Comparison of ENCODE assay signal across 8 cellular contexts in genomic region chr11:65446446-65447277, GRCh38. TPM values are rescaled to one million over a fixed set of nuclear protein-coding genes. Genes with fewer than 3 reads are reported as not detected.
DNase-seq lines count a peak whose midpoint lies in the region; ATAC-seq and TF ChIP-seq lines count a peak whose summit lies in the region.

No MANE protein-coding gene starts in this region.

- peaks cover 0 to 44% of the 10 kb centered on the region in 2 donors for H3K36me3 ChIP-seq in psoas muscle (ENCODE audit: insufficient read depth in 1 of 2, low read depth in 1 of 2)

- WGBS in psoas muscle, 3 donors: 43 to 58% (median 50%) methylated on average over 11 of the region's 11 CpGs

- H3K4me3 ChIP-seq in psoas muscle: no peak overlapping the region

- ATAC-seq in psoas muscle (peak; percentile 9 to 12 (median 11)), GM18502 (IDR thresholded peaks at IDR 0.05; ENCODE audit: poor library complexity, unreplicated experiment) (no peak)

- no peaks in the 10 kb centered on the region for H3K27me3 ChIP-seq in psoas muscle (ENCODE audit: insufficient read depth in 3 of 3, low read length in 2 of 3)

- intact Hi-C loops in psoas muscle (cut with DNase I): no loop called here

- H3K9me3 ChIP-seq in psoas muscle: no peaks in the 10 kb centered on the region

- DNase-seq in EL (peak; percentile 43), foreskin melanocyte (peak; percentile 72), psoas muscle (peak; percentile 76 to 87), Kasumi-1 (lab: John Stamatoyannopoulos, UW) (no peak), DMS53 treated with DMSO at 0.1 percent for 48 hours (lab: John Stamatoyannopoulos, UW; ENCODE audit: unreplicated experiment) (no peak)
- no peak for DNase-seq in central memory CD4-positive, alpha-beta T cell

- H3K27ac ChIP-seq in VCaP (peak overlapping the region; percentile 65), psoas muscle (peak overlapping the region; percentile 79)

- TF ChIP-seq CTCF in VCaP (conservative IDR thresholded peaks at IDR 0.05) (no peak), psoas muscle (IDR thresholded peaks at IDR 0.05) (no peak)

- peaks cover 4% of the 10 kb centered on the region for H3K4me1 ChIP-seq in psoas muscle

RNA-seq across cellular contexts. Expression of gene NEAT1, which starts 24.1 kb away (rescaled TPM):
- total RNA-seq in psoas muscle: 1,000 to 10,000 TPM in 1 of 4 donors, 100 to 1,000 TPM in 3; 517 to 1,759 (median 646) TPM
- 100 to 1,000 TPM; 474 to 758 (median 716) TPM for polyA plus RNA-seq in psoas muscle

RNA-seq across cellular contexts. Expression of gene MALAT1, which starts 52.2 kb away (rescaled TPM):
- total RNA-seq in psoas muscle: over 10,000 TPM in 1 of 4 donors, 1,000 to 10,000 TPM in 3; 3,071 to 11,376 (median 4,986) TPM
- 100 to 1,000 TPM; 102 to 846 (median 299) TPM for polyA plus RNA-seq in psoas muscle

Comparison
In these comparisons a context has a peak if more than half of its experiments do, and no peak if none do; other contexts are left out.
1. DNase-seq: peak in EL (single experiment), foreskin melanocyte (single experiment) and psoas muscle (2 of 2); none in Kasumi-1 (0 of 2), central memory CD4-positive, alpha-beta T cell (single experiment) and DMS53 treated with DMSO at 0.1 percent for 48 hours (single experiment).